1 cellular context compared by ENCODE assay signal in genomic region chr1:212035835-212036605, GRCh38.
TF ChIP-seq lines count a peak whose summit lies in the region.

No MANE protein-coding gene starts in this region.

TF ChIP-seq in K562, 482 proteins besides CTCF, POLR2A, EP300 and RAD21 (continued from another document and continues in another):
- TF ChIP-seq ZNF778 (CRISPR knock-in tag; IDR thresholded peaks at IDR 0.05) (no peak), EGR1 (conservative IDR thresholded peaks at IDR 0.05) (no peak), ZC3H11A (IDR thresholded peaks at IDR 0.05; ENCODE audit: low read depth, low read length) (no peak), ZBTB33 (CRISPR knock-in tag; IDR thresholded peaks at IDR 0.05) (no peak), PBX2 (CRISPR knock-in tag; IDR thresholded peaks at IDR 0.05; ENCODE audit: low read depth) (no peak), PBX2 (tag; conservative IDR thresholded peaks at IDR 0.05; ENCODE audit: low read depth) (no peak), ZNF282 (CRISPR knock-in tag; IDR thresholded peaks at IDR 0.05) (no peak), ELF2 (CRISPR knock-in tag; IDR thresholded peaks at IDR 0.05) (no peak), MCM7 (IDR thresholded peaks at IDR 0.05) (no peak), ATF6 (CRISPR knock-in tag; IDR thresholded peaks at IDR 0.05) (peak; percentile 82; the same call in 1 of the 2 replicates), PHF8 (IDR thresholded peaks at IDR 0.05; ENCODE audit: borderline replicate concordance, low read length) (peak; percentile 91), ZFX (CRISPR knock-in tag; IDR thresholded peaks at IDR 0.05) (peak; percentile 43; the same call in 1 of the 2 replicates), JUNB (CRISPR knock-in tag; conservative IDR thresholded peaks at IDR 0.05) (no peak), ZBTB17 (CRISPR knock-in tag; IDR thresholded peaks at IDR 0.05) (no peak), ZBTB8A (IDR thresholded peaks at IDR 0.05; ENCODE audit: partially characterized antibody) (no peak), ELK3 (CRISPR knock-in tag; IDR thresholded peaks at IDR 0.05) (0 out of 2 replicates have a peak, but pooled peaks have one; percentile 73), HDAC2 (IDR thresholded peaks at IDR 0.05) (no peak; the same call in none of the 2 replicates), ZSCAN32 (CRISPR knock-in tag; IDR thresholded peaks at IDR 0.05) (no peak), RNF2 (IDR thresholded peaks at IDR 0.05) (peak; percentile 17), HDAC6 (IDR thresholded peaks at IDR 0.05; ENCODE audit: low read depth, low read length) (no peak), DEAF1 (CRISPR knock-in tag; IDR thresholded peaks at IDR 0.05) (no peak), ZNF77 (CRISPR knock-in tag; IDR thresholded peaks at IDR 0.05) (no peak), ZNF766 (CRISPR knock-in tag; conservative IDR thresholded peaks at IDR 0.05) (no peak), MYNN (IDR thresholded peaks at IDR 0.05) (no peak), MYNN (CRISPR knock-in tag; IDR thresholded peaks at IDR 0.05) (no peak), NCOA4 (IDR thresholded peaks at IDR 0.05; ENCODE audit: partially characterized antibody) (no peak), U2AF2 (optimal IDR thresholded peaks at IDR 0.05; ENCODE audit: low read depth, low read length) (no peak), ZBTB49 (CRISPR knock-in tag; IDR thresholded peaks at IDR 0.05; ENCODE audit: borderline replicate concordance) (no peak), ZNF644 (tag; IDR thresholded peaks at IDR 0.05; ENCODE audit: low read depth) (no peak), GMEB1 (CRISPR knock-in tag; IDR thresholded peaks at IDR 0.05) (no peak), RAD51 (IDR thresholded peaks at IDR 0.05; ENCODE audit: borderline replicate concordance, low read depth) (no peak), ZNF253 (CRISPR knock-in tag; conservative IDR thresholded peaks at IDR 0.05) (no peak), TBL1XR1 (IDR thresholded peaks at IDR 0.05; ENCODE audit: low read length in 2 of 2) (no peak), TAF9B (IDR thresholded peaks at IDR 0.05; ENCODE audit: partially characterized antibody) (no peak), MBD2 (IDR thresholded peaks at IDR 0.05; ENCODE audit: borderline replicate concordance, low read depth) (no peak), NR1H2 (CRISPR knock-in tag; IDR thresholded peaks at IDR 0.05) (0 out of 2 replicates have a peak, but pooled peaks have one; percentile 85), YBX1 (IDR thresholded peaks at IDR 0.05) (no peak), PHB2 (IDR thresholded peaks at IDR 0.05; ENCODE audit: low read depth) (no peak), NEUROD1 (IDR thresholded peaks at IDR 0.05; ENCODE audit: borderline replicate concordance, low read depth, low read length, partially characterized antibody) (no peak), ZNF511 (CRISPR knock-in tag; IDR thresholded peaks at IDR 0.05) (no peak), ZNF3 (CRISPR knock-in tag; IDR thresholded peaks at IDR 0.05) (no peak), DMBX1 (CRISPR knock-in tag; IDR thresholded peaks at IDR 0.05; ENCODE audit: borderline replicate concordance) (peak; percentile 72; the same call in 1 of the 2 replicates)
